8 cellular contexts compared by ENCODE assay signal in the genomic region with DNA sequence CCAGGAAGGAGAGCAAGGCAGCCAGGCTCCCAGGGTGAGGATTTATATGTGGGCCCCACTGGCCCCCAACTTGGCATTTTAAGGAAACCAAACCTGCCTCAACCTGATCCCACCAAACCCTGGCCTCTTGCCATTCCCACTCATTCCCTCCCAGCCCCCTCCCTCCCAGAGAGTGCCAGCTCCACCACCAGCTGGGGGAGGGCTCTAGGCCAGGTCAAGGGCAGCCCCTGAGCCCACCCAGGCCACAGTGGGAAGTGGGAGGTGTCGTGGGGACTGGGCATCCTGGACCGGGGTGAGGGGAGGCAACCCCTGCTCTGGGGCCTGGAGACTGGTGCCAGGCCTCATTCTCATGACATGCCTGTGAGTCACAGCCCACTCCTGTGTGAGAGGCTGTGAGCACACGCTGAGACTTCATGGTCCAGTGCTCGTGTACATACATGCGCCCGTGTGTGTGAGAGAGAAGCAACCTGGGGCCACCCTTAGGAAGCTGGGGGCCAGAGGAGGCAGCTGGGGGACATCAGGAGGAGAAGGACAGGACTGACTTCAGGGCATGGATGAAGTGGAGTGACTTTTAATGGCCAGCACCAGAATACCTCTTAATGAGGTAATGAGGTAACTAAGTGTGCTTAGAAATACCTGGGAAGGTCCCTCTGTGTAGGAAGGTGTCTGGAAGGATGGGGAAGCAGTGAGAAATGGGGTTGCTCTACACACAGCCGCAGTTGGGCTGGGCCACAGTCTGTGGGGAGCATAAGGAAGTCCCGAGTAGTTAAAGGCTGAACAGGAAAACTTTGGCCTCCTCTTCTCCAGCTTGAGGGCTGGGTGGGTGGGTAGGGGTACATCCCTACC. TPM values are rescaled to one million over a fixed set of nuclear protein-coding genes. Genes with fewer than 3 reads are reported as not detected.
A peak's percentile ranks its signal among the peaks of the same experiment; 100 is the strongest.
DNase-seq lines count a peak whose midpoint lies in the region; ATAC-seq and TF ChIP-seq lines count a peak whose summit lies in the region.

TSS of gene S100A2 (minus strand) at position 316 of the 846 bp plus-strand sequence. CDS start 1,967 bp downstream, outside the sequence.

- H3K9me2 ChIP-seq in MM.1S (replicated peaks; ENCODE audit: insufficient read depth, low read length), result no peaks in the 10 kb centered on the region

- 77 to 78% methylated on average over 5 to 6 of the region's 8 CpGs for WGBS in mesodermal cell (ENCODE audit: insufficient coverage in 2 of 2), 2 experiments

- intact Hi-C loops in dorsolateral prefrontal cortex (cut with DNase I), result loop anchor here (5.0 to 10.0 kb wide), 3 partner anchors 53 to 419 kb away; partner anchors contain the start of gene RAB13 (in 1 of the 2)

- TF ChIP-seq CTCF in MM.1S (IDR thresholded peaks at IDR 0.05; ENCODE audit: low read length) (no peak), dorsolateral prefrontal cortex (IDR thresholded peaks at IDR 0.05 in 54 of 56, conservative IDR thresholded peaks at IDR 0.05 in 2 of 56; ENCODE audit: low read depth in 1 of 56, partially characterized antibody in 56 of 56) (no peak)

- H3K79me2 ChIP-seq in MM.1S (ENCODE audit: low read length), result no peaks in the 10 kb centered on the region

- peak within 1 kb of the TSS; percentile 27 for H3K4me2 ChIP-seq in MM.1S (ENCODE audit: low read depth, low read length)

- DNase-seq in NK-92 treated with Interleukin-12 subunit alpha and Interleukin-12 subunit beta, amount 100 ng/mL, for 24 hours (lab: John Stamatoyannopoulos, UW), result peak; percentile 66
- no peak for DNase-seq in NK-92 (lab: John Stamatoyannopoulos, UW; ENCODE audit: unreplicated experiment)
- no peak for DNase-seq in MM.1S
- DNase-seq in activated CD4-positive, CD25-positive, alpha-beta regulatory T cell treated with anti-CD3 and anti-CD28 coated beads, Interleukin-2, amount 50 U/mL, for 72 hours, result peak; percentile 60
- no peak for DNase-seq in dorsolateral prefrontal cortex

- H3K9me3 ChIP-seq in MM.1S (replicated peaks; ENCODE audit: insufficient read depth, low read length) (no peaks in the 10 kb centered on the region), mesodermal cell (ENCODE audit: control insufficient read depth, low read length) (no peaks in the 10 kb centered on the region), stomach smooth muscle (ENCODE audit: control insufficient read depth in 2 of 2, low read length in 2 of 2) (no peaks in the 10 kb centered on the region)

- H2AFZ ChIP-seq in MM.1S (ENCODE audit: low read length), result peak within 1 kb of the TSS; percentile 66

- H3K36me3 ChIP-seq in MM.1S (replicated peaks; ENCODE audit: insufficient read depth, low read length), result no peaks in the 10 kb centered on the region
- no peaks in the 10 kb centered on the region for H3K36me3 ChIP-seq in mesodermal cell (ENCODE audit: control insufficient read depth, insufficient read depth, low read length)
- no peaks in the 10 kb centered on the region for H3K36me3 ChIP-seq in stomach smooth muscle (ENCODE audit: control insufficient read depth in 2 of 2, insufficient read depth in 2 of 2, low read length in 2 of 2)

- H3K27me3 ChIP-seq in MM.1S (replicated peaks; ENCODE audit: insufficient read depth, low read length) (no peaks in the 10 kb centered on the region), dorsolateral prefrontal cortex (no peaks in the 10 kb centered on the region), stomach smooth muscle (ENCODE audit: control insufficient read depth in 1 of 2, insufficient read depth in 2 of 2, low read length in 2 of 2) (no peaks in the 10 kb centered on the region)

- H3K4me1 ChIP-seq in MM.1S (ENCODE audit: low read length) (peaks cover 12% of the 10 kb centered on the region), mesodermal cell (ENCODE audit: control insufficient read depth, insufficient read depth, low read length, poor library complexity, severe bottlenecking) (peaks cover 42% of the 10 kb centered on the region), stomach smooth muscle (ENCODE audit: control insufficient read depth, insufficient read depth, low read length) (peaks cover 37% of the 10 kb centered on the region)

- no peaks in the 10 kb centered on the region for H3F3A ChIP-seq in MM.1S (ENCODE audit: insufficient read depth, low read length)

- H3K27ac ChIP-seq in MM.1S (ENCODE audit: low read length) (no peak within 1 kb of the TSS), dorsolateral prefrontal cortex (peak within 1 kb of the TSS in 55 of 59 donors; percentile 9 to 88 (median 75)), mesodermal cell (ENCODE audit: low read depth, low read length, severe bottlenecking) (peak within 1 kb of the TSS; percentile 97), stomach smooth muscle (ENCODE audit: low read length) (peak within 1 kb of the TSS; percentile 71)

- H3K4me3 ChIP-seq in MM.1S (ENCODE audit: low read length) (no peak within 1 kb of the TSS), dorsolateral prefrontal cortex (no peak within 1 kb of the TSS), mesodermal cell (ENCODE audit: extremely low read depth, insufficient read depth, low read length, poor library complexity, severe bottlenecking) (no peak within 1 kb of the TSS), stomach smooth muscle (ENCODE audit: low read length in 2 of 2) (peak within 1 kb of the TSS; percentile 12 to 44)

- peak within 1 kb of the TSS; percentile 14; the same call in 1 of the 2 replicates for H3K9ac ChIP-seq in MM.1S (ENCODE audit: low read length)
- peak within 1 kb of the TSS; percentile 20 to 58 for H3K9ac ChIP-seq in stomach smooth muscle (ENCODE audit: low read length in 2 of 2)

- no peaks in the 10 kb centered on the region for H4K20me1 ChIP-seq in MM.1S (ENCODE audit: insufficient read depth, low read length)

- no peak for ATAC-seq in GM19035 (IDR thresholded peaks at IDR 0.05; ENCODE audit: unreplicated experiment)

RNA-seq across cellular contexts. Expression of gene S100A2, which starts in this region (rescaled TPM):
- total RNA-seq in dorsolateral prefrontal cortex, result 1 to 10 TPM in 45 of 120 experiments, under 1 TPM in 13, not detected in 62; 0.52 to 4.2 (median 1.4) TPM
- polyA plus RNA-seq in mesodermal cell (2013, experiment 1 of 2), result 1.3 TPM
- polyA plus RNA-seq in mesodermal cell (2013, experiment 2 of 2), result 1.6 TPM

Comparison
In these comparisons a context has a peak if more than half of its experiments do, and no peak if none do; other contexts are left out.
1. DNase-seq: peak in NK-92 treated with Interleukin-12 subunit alpha and Interleukin-12 subunit beta, amount 100 ng/mL, for 24 hours (single experiment) and activated CD4-positive, CD25-positive, alpha-beta regulatory T cell treated with anti-CD3 and anti-CD28 coated beads, Interleukin-2, amount 50 U/mL, for 72 hours (single experiment); none in NK-92 (single experiment), MM.1S (single experiment) and dorsolateral prefrontal cortex (0 of 10).
2. H3K4me3 ChIP-seq: peak in stomach smooth muscle (2 of 2); none in MM.1S (single experiment), dorsolateral prefrontal cortex (0 of 59) and mesodermal cell (single experiment).